ENCODE assay signal across 8 cellular contexts in genomic region chr9:105064248-105065118, GRCh38.
A peak's percentile ranks its signal among the peaks of the same experiment; 100 is the strongest.
DNase-seq lines count a peak whose midpoint lies in the region; ATAC-seq and TF ChIP-seq lines count a peak whose summit lies in the region.

No MANE protein-coding gene starts in this region.

- H3K27ac ChIP-seq in KMS-11 = no peak overlapping the region
- H3K27ac ChIP-seq in lung (ENCODE audit: low read depth in 1 of 2, low read length in 1 of 2) = peak overlapping the region; percentile 56 to 81
- peak overlapping the region; percentile 33 for H3K27ac ChIP-seq in thymus (ENCODE audit: low read depth)

- peak overlapping the region; percentile 18; the same call in 1 of the 2 replicates for H3K4me2 ChIP-seq in KMS-11

- H4K20me1 ChIP-seq in KMS-11 (ENCODE audit: insufficient read depth) = no peaks in the 10 kb centered on the region

- no peaks in the 10 kb centered on the region for H3K9me3 ChIP-seq in lung (ENCODE audit: control insufficient read depth in 2 of 2, insufficient read depth in 1 of 2, low read length in 1 of 2)
- no peaks in the 10 kb centered on the region for H3K9me3 ChIP-seq in thymus (ENCODE audit: control insufficient read depth)

- 20 to 23% methylated on average over 12 of the region's 12 CpGs for WGBS in lung, 2 donors
- WGBS in thymus = 38% methylated on average over 12 of the region's 12 CpGs

- DNase-seq in ELF-1 (ENCODE audit: low read depth, low spot score) (peak; percentile 89), ecto neural progenitor cell (ENCODE audit: low spot score) (peak; percentile 74), lung (ENCODE audit: low spot score) (peak; percentile 80)
- no peak for DNase-seq in stimulated activated CD4-positive, alpha-beta T cell treated with anti-CD3 and anti-CD28 coated beads, Interleukin-4, amount 100 ng/mL, for 1 hour

- H3K4me3 ChIP-seq in KMS-11 (IDR thresholded peaks at IDR 0.05; ENCODE audit: insufficient read depth, low read depth, low read length) = no peak overlapping the region
- no peak overlapping the region for H3K4me3 ChIP-seq in lung
- no peak overlapping the region for H3K4me3 ChIP-seq in thymus (ENCODE audit: low read length)

- no peaks in the 10 kb centered on the region for H3K27me3 ChIP-seq in KMS-11 (ENCODE audit: insufficient read depth, low read depth)
- H3K27me3 ChIP-seq in lung (ENCODE audit: control insufficient read depth, insufficient read depth) = no peaks in the 10 kb centered on the region
- no peaks in the 10 kb centered on the region for H3K27me3 ChIP-seq in thymus (ENCODE audit: control insufficient read depth, insufficient read depth)

- TF ChIP-seq CTCF in KMS-11 (conservative IDR thresholded peaks at IDR 0.05; ENCODE audit: low read depth, low read length) (no peak), lung (IDR thresholded peaks at IDR 0.05; ENCODE audit: control extremely low read depth, extremely low read depth) (no peak)

- peak; percentile 71 for ATAC-seq in lung (ENCODE audit: insufficient read depth, low FRiP score)
- ATAC-seq in HG03565 (IDR thresholded peaks at IDR 0.05; ENCODE audit: unreplicated experiment) = no peak

- no peaks in the 10 kb centered on the region for H3K79me2 ChIP-seq in KMS-11 (ENCODE audit: insufficient read depth, low read depth)

- H2AFZ ChIP-seq in KMS-11 (ENCODE audit: low read depth) = peak overlapping the region; percentile 53

- H3K36me3 ChIP-seq in KMS-11 (ENCODE audit: insufficient read depth) (no peaks in the 10 kb centered on the region), lung (ENCODE audit: control insufficient read depth in 2 of 2, insufficient read depth in 2 of 2, low read length in 2 of 2) (no peaks in the 10 kb centered on the region), thymus (ENCODE audit: control insufficient read depth, insufficient read depth) (no peaks in the 10 kb centered on the region)

- peaks cover 19% of the 10 kb centered on the region for H3K4me1 ChIP-seq in KMS-11 (ENCODE audit: low read depth, poor library complexity, severe bottlenecking)
- H3K4me1 ChIP-seq in lung (ENCODE audit: control insufficient read depth in 2 of 2, insufficient read depth in 2 of 2, low read length in 2 of 2) = peaks cover 0 to 11% of the 10 kb centered on the region in 2 donors
- H3K4me1 ChIP-seq in thymus (ENCODE audit: control insufficient read depth, insufficient read depth, low read length) = peaks cover 19% of the 10 kb centered on the region

- no peak overlapping the region for H3K9ac ChIP-seq in KMS-11

TF ChIP-seq in PFSK-1, 5 proteins besides CTCF, POLR2A, EP300 and RAD21:
- no peak for TF ChIP-seq REST (IDR thresholded peaks at IDR 0.05; ENCODE audit: insufficient read depth in 1 of 2, low read depth in 2 of 2, low read length in 2 of 2)
- no peak for TF ChIP-seq POLR2AphosphoS5 (IDR thresholded peaks at IDR 0.05; ENCODE audit: low read depth, low read length)
- peak; percentile 87 for TF ChIP-seq FOXP2 (optimal IDR thresholded peaks at IDR 0.05; ENCODE audit: borderline replicate concordance, extremely low read depth, extremely low read length, insufficient read depth)
- TF ChIP-seq TAF1 (IDR thresholded peaks at IDR 0.05; ENCODE audit: borderline replicate concordance, insufficient read depth, low read length) = no peak
